9 cellular contexts compared by ENCODE assay signal in the genomic region with DNA sequence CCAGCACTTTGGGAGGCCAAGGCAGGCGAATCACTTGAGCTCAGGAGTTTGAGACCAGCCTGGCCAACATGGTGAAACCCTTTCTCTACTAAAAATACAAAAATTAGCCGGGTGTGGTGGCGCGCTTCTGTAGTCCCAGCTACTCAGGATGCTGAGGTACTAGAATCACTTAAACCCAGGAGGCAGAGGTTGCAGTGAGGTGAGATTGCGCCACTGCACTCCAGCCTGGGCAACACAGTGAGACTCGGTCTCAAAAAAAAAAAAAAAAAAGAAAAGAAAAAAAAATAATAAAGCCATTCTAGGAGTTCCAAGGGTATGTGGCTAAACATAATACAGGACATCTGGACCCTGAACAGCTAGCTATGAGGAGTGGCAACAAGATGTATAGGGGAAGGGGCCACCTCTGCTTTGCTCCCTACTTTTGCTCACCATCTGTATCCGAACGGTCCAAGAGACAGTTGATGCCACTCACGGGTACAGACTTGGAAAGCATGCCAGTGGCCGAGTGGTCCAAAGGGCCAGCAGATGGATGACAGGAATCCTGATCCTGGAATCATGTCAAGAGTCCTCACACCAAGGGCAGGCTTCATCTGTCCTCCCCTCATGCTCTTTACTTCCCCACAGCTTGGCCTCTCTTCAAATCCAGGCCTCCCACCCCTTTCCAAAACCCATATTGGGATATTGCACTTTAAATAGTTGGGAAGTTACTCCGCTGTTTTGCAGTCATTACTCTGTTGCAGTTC. TPM values are rescaled to one million over a fixed set of nuclear protein-coding genes. Genes with fewer than 3 reads are reported as not detected.
DNase-seq lines count a peak whose midpoint lies in the region; ATAC-seq and TF ChIP-seq lines count a peak whose summit lies in the region.
"Not testable (repeated sequence)": the region's sequence is repeated elsewhere in the genome, so short reads cannot be mapped to it uniquely, and the experiment has no call there.
"Had no signal": no experiment of that assay in that cellular context is flagged by ENCODE, and none has a peak within 500 bp of the region (broad histone marks: within the 10 kb centered on the region; RNA-seq: fewer than 3 reads in every experiment).

No MANE protein-coding gene starts in this region.

- H3K27ac ChIP-seq in CD4-positive, alpha-beta T cell (ENCODE audit: low read depth, low read length); HEK293 (ENCODE audit: extremely low read depth, low read depth, low read length): not testable (repeated sequence)
- peak overlapping the region; percentile 99 for H3K27ac ChIP-seq in left ventricle myocardium inferior (replicated peaks)

- not testable (repeated sequence) for H3K9me3 ChIP-seq in CD4-positive, alpha-beta T cell (ENCODE audit: control insufficient read depth, low read length); HEK293 (ENCODE audit: control insufficient read depth, insufficient read depth, low read depth, low read length); left ventricle myocardium inferior (replicated peaks)

- H3K27me3 ChIP-seq in CD4-positive, alpha-beta T cell (ENCODE audit: control insufficient read depth, insufficient read depth, low read length); left ventricle myocardium inferior (ENCODE audit: low read depth): not testable (repeated sequence)

- H3K4me3 ChIP-seq in HEK293 (ENCODE audit: low read depth, low read length); left ventricle myocardium inferior: not testable (repeated sequence)

- CTCF ChIA-PET in CD4-positive, alpha-beta T cell (lab: Charles Lee), result interaction anchor here (1.3 to 3.9 kb wide), 3 partner anchors 11 to 81 kb away, joined by 4 to 15 read pairs (median 7); no protein-coding TSS in a partner anchor
- CTCF ChIA-PET in HEK293 (lab: Yijun Ruan, JAX), result interaction anchor here (0.6 to 2.7 kb wide), 4 partner anchors 11 to 81 kb away, joined by 3 to 24 read pairs (median 8); no protein-coding TSS in a partner anchor
- CTCF ChIA-PET in activated B cell treated with CpG ODN at 0.5 μM for 24 hours (lab: Charles Lee), result interaction anchor here (1.5 to 9.8 kb wide), 3 partner anchors 10 to 81 kb away, joined by 3 to 146 read pairs (median 6); partner anchors contain the start of gene RXFP4

- H3K9me3 Mint-ChIP-seq in CD4-positive, alpha-beta T cell; activated B cell treated with CpG ODN at 0.5 μM for 24 hours; stimulated activated effector memory CD8-positive, alpha-beta T cell treated with anti-CD3 and anti-CD28 coated beads, Interleukin-12 subunit alpha, Interleukin-12 subunit beta, amount 100 ng/mL, for 72 hours: not testable (repeated sequence)

- peaks cover 53% of the 10 kb centered on the region for H3K4me1 Mint-ChIP-seq in CD4-positive, alpha-beta T cell (ENCODE audit: low read depth)
- H3K4me1 Mint-ChIP-seq in activated B cell treated with CpG ODN at 0.5 μM for 24 hours, result peaks cover 63% of the 10 kb centered on the region
- H3K4me1 Mint-ChIP-seq in stimulated activated effector memory CD8-positive, alpha-beta T cell treated with anti-CD3 and anti-CD28 coated beads, Interleukin-12 subunit alpha, Interleukin-12 subunit beta, amount 100 ng/mL, for 72 hours, result peaks cover 38% of the 10 kb centered on the region

- intact Hi-C loops in CD4-positive, alpha-beta T cell (cut with DNase I, micrococcal nuclease); activated B cell treated with CpG ODN at 0.5 μM for 24 hours (cut with micrococcal nuclease); left ventricle myocardium inferior (cut with micrococcal nuclease): not testable (repeated sequence)

- not testable (repeated sequence) for H3K36me3 Mint-ChIP-seq in CD4-positive, alpha-beta T cell (ENCODE audit: low read depth); activated B cell treated with CpG ODN at 0.5 μM for 24 hours (ENCODE audit: low read depth); stimulated activated effector memory CD8-positive, alpha-beta T cell treated with anti-CD3 and anti-CD28 coated beads, Interleukin-12 subunit alpha, Interleukin-12 subunit beta, amount 100 ng/mL, for 72 hours

- not testable (repeated sequence) for H3K4me1 ChIP-seq in HEK293 (ENCODE audit: control insufficient read depth, insufficient read depth, low read length)
- H3K4me1 ChIP-seq in left ventricle myocardium inferior, result peaks cover 61% of the 10 kb centered on the region

- H3K36me3 ChIP-seq in HEK293 (ENCODE audit: control insufficient read depth in 2 of 2, insufficient read depth in 1 of 2, low read length in 2 of 2); left ventricle myocardium inferior: not testable (repeated sequence)

- not testable (repeated sequence) for H3K27me3 Mint-ChIP-seq in CD4-positive, alpha-beta T cell; activated B cell treated with CpG ODN at 0.5 μM for 24 hours

- POLR2A ChIA-PET in CD4-positive, alpha-beta T cell (lab: Charles Lee), result interaction anchor here (1.3 kb wide), 1 partner anchor 9 kb away, joined by 7 read pairs; no protein-coding TSS in a partner anchor
- POLR2A ChIA-PET in HEK293 (lab: Yijun Ruan, JAX) (interaction anchor here (0.7 to 2.3 kb wide), 4 partner anchors 22 to 45 kb away, joined by 4 to 8 read pairs (median 6); no protein-coding TSS in a partner anchor), activated B cell treated with CpG ODN at 0.5 μM for 24 hours (lab: Charles Lee) (interaction anchor here (0.7 to 14.6 kb wide), 7 partner anchors 11 to 798 kb away, joined by 4 to 403 read pairs (median 8); partner anchors contain the start of genes KHDC4 and RXFP4)

- TF ChIP-seq CTCF in CD4-positive, alpha-beta T cell (IDR thresholded peaks at IDR 0.05); HEK293 (tag by site-specific recombination; IDR thresholded peaks at IDR 0.05); activated B cell treated with CpG ODN at 0.5 μM for 24 hours (IDR thresholded peaks at IDR 0.05); left ventricle myocardium inferior (IDR thresholded peaks at IDR 0.05; ENCODE audit: borderline replicate concordance): not testable (repeated sequence)

- not testable (repeated sequence) for H3K4me3 Mint-ChIP-seq in CD4-positive, alpha-beta T cell; activated B cell treated with CpG ODN at 0.5 μM for 24 hours; stimulated activated effector memory CD8-positive, alpha-beta T cell treated with anti-CD3 and anti-CD28 coated beads, Interleukin-12 subunit alpha, Interleukin-12 subunit beta, amount 100 ng/mL, for 72 hours

- not testable (repeated sequence) for DNase-seq in CD4-positive, alpha-beta T cell; activated B cell treated with CpG ODN at 0.5 μM for 24 hours; left ventricle myocardium inferior; stimulated activated effector memory CD8-positive, alpha-beta T cell treated with anti-CD3 and anti-CD28 coated beads, Interleukin-12 subunit alpha, Interleukin-12 subunit beta, amount 100 ng/mL, for 72 hours (ENCODE audit: low spot score in 2 of 2)
- DNase-seq in cerebellum (ENCODE audit: low spot score) (peak; percentile 86), myocyte (ENCODE audit: low read depth) (peak; percentile 13)

- H3K27ac Mint-ChIP-seq in CD4-positive, alpha-beta T cell, result peak overlapping the region; percentile 58
- peak overlapping the region; percentile 90 for H3K27ac Mint-ChIP-seq in activated B cell treated with CpG ODN at 0.5 μM for 24 hours
- H3K27ac Mint-ChIP-seq in stimulated activated effector memory CD8-positive, alpha-beta T cell treated with anti-CD3 and anti-CD28 coated beads, Interleukin-12 subunit alpha, Interleukin-12 subunit beta, amount 100 ng/mL, for 72 hours, result peak overlapping the region; percentile 41

- not testable (repeated sequence) for ATAC-seq in CD4-positive, alpha-beta T cell (ENCODE audit: poor library complexity); activated B cell treated with CpG ODN at 0.5 μM for 24 hours (ENCODE audit: low read depth); stimulated activated effector memory CD8-positive, alpha-beta T cell treated with anti-CD3 and anti-CD28 coated beads, Interleukin-12 subunit alpha, Interleukin-12 subunit beta, amount 100 ng/mL, for 72 hours

TF ChIP-seq in HEK293, 187 proteins besides CTCF, POLR2A, EP300 and RAD21:
- peak; percentile 63; the same call in 1 of the 2 replicates for TF ChIP-seq ZNF121 (tag by site-specific recombination; IDR thresholded peaks at IDR 0.05)

RNA-seq across cellular contexts. Expression of gene ARHGEF2, which starts 6.7 kb away (rescaled TPM):
- 10 to 100 TPM; 54.8 to 62.4 TPM for total RNA-seq in CD4-positive, alpha-beta T cell
- total RNA-seq in activated B cell treated with CpG ODN at 0.5 μM for 24 hours (188 and 207 TPM in 2 replicates), cerebellum (78.8 TPM), left ventricle myocardium inferior (69.3 TPM), myocyte (361 and 478 TPM in 2 replicates)
- polyA plus RNA-seq in myocyte (2012), result 214 TPM

RNA-seq across cellular contexts. Expression of gene SSR2, which starts 35.7 kb away (rescaled TPM):
- total RNA-seq in CD4-positive, alpha-beta T cell, result 100 to 1,000 TPM; 223 to 225 TPM
- total RNA-seq in activated B cell treated with CpG ODN at 0.5 μM for 24 hours, result 136 and 146 TPM in 2 replicates
- total RNA-seq in cerebellum, result 119 TPM
- 77.6 TPM for total RNA-seq in left ventricle myocardium inferior
- total RNA-seq in myocyte, result 124 and 222 TPM in 2 replicates
- 311 TPM for polyA plus RNA-seq in myocyte (2012)

RNA-seq across cellular contexts. Expression of gene RXFP4, which starts 43.6 kb away (rescaled TPM):
- total RNA-seq in CD4-positive, alpha-beta T cell, result not detected
- total RNA-seq in activated B cell treated with CpG ODN at 0.5 μM for 24 hours, result not detected in 2 replicates
- total RNA-seq in cerebellum, result not detected
- not detected for total RNA-seq in left ventricle myocardium inferior
- not detected in 2 replicates for total RNA-seq in myocyte
- 0.35 TPM for polyA plus RNA-seq in myocyte (2012)
- total RNA-seq: NCI-H460 had no signal
- polyA plus RNA-seq: SK-N-SH had no signal

RNA-seq across cellular contexts. Expression of gene KHDC4, which starts 50.9 kb away (rescaled TPM):
- total RNA-seq in CD4-positive, alpha-beta T cell, result 10 to 100 TPM; 56.6 to 60.8 TPM
- total RNA-seq in activated B cell treated with CpG ODN at 0.5 μM for 24 hours, result 88.3 and 105 TPM in 2 replicates
- 43.2 TPM for total RNA-seq in cerebellum
- 21.2 TPM for total RNA-seq in left ventricle myocardium inferior
- 50.6 and 54.2 TPM in 2 replicates for total RNA-seq in myocyte
- polyA plus RNA-seq in myocyte (2012), result 32.6 TPM
